Comparison of ENCODE assay signal across 28 cellular contexts in genomic region chr1:194787001-194787400, GRCh38.
"Had no signal": no experiment of that assay in that cellular context is flagged by ENCODE, and none has a peak within 500 bp of the region (broad histone marks: within the 10 kb centered on the region; RNA-seq: fewer than 3 reads in every experiment).

No MANE protein-coding gene starts in this region.

- H3K79me2 ChIP-seq: parathyroid adenoma had no signal

- ATAC-seq: natural killer cell; psoas muscle; right cardiac atrium; sciatic nerve; stimulated activated memory B cell treated with anti-CD40 and anti-IgM and Interleukin-4, amounts not matched to agents 10 μg/mL and 1 μg/mL and 100 μg/mL, for 72 hours; stimulated activated naive CD8-positive, alpha-beta T cell treated with anti-CD3 and anti-CD28 coated beads, Interleukin-15, amount 100 ng/mL, for 72 hours; stimulated activated naive CD8-positive, alpha-beta T cell treated with anti-CD3 and anti-CD28 coated beads, Interleukin-15, Interleukin-2, amounts not matched to agents 100 U/mL and 50 U/mL, for 24 hours; upper lobe of right lung had no signal

- H3K27me3 ChIP-seq: neural progenitor cell, ovary, spleen, suprapubic skin, testis, tibial artery, transverse colon, upper lobe of right lung, uterus had no signal

- H3K36me3 ChIP-seq: neural progenitor cell, ovary, spleen, suprapubic skin, tibial artery, transverse colon, upper lobe of right lung, uterus had no signal

- H3K4me2 ChIP-seq: neural progenitor cell, smooth muscle cell had no signal

- H2AFZ ChIP-seq: neural progenitor cell, parathyroid adenoma had no signal

- H3K9ac ChIP-seq: neural progenitor cell, parathyroid adenoma had no signal

- DNase-seq: natural killer cell; occipital lobe; ovary; posterior cingulate gyrus; psoas muscle; right cardiac atrium; spleen; stimulated activated CD4-positive, alpha-beta T cell treated with anti-CD3 and anti-CD28 coated beads, Interleukin-12 subunit alpha, Interleukin-12 subunit beta, amount 100 ng/mL, for 4 hours; stimulated activated CD4-positive, alpha-beta T cell treated with anti-CD3 and anti-CD28 coated beads, Interleukin-1b, Interleukin-23, amount 100 ng/mL, for 48 hours; stimulated activated CD4-positive, alpha-beta T cell treated with anti-CD3 and anti-CD28 coated beads, Interleukin-4, amount 100 ng/mL, for 1 hour; stimulated activated CD4-positive, alpha-beta T cell treated with anti-CD3 and anti-CD28 coated beads, Interleukin-4, amount 100 ng/mL, for 4 hours; stimulated activated CD8-positive, alpha-beta memory T cell treated with anti-CD3 and anti-CD28 coated beads, Interleukin-4, amount 100 ng/mL, for 48 hours; stimulated activated naive CD4-positive, alpha-beta T cell; stimulated activated naive CD8-positive, alpha-beta T cell treated with anti-CD3 and anti-CD28 coated beads, Interleukin-15, amount 100 ng/mL, for 72 hours; stimulated activated naive CD8-positive, alpha-beta T cell treated with anti-CD3 and anti-CD28 coated beads, Interleukin-15, Interleukin-2, amounts not matched to agents 100 U/mL and 50 U/mL, for 24 hours; substantia nigra; testis; tibial artery; transverse colon; upper lobe of right lung; uterus had no signal

- H3K27ac ChIP-seq: neural progenitor cell, ovary, parathyroid adenoma, psoas muscle, skin epidermis, spleen, suprapubic skin, testis, tibial artery, transverse colon, upper lobe of right lung, uterus had no signal

- H3K4me3 ChIP-seq: neural progenitor cell, ovary, psoas muscle, skin epidermis, smooth muscle cell, spleen, suprapubic skin, testis, tibial artery, transverse colon, upper lobe of right lung, uterus had no signal

- H3K4me1 ChIP-seq: neural progenitor cell, parathyroid adenoma, psoas muscle, spleen, suprapubic skin, testis, tibial artery, transverse colon, upper lobe of right lung, uterus had no signal

- H3K9me3 ChIP-seq: ovary, psoas muscle, suprapubic skin, testis, tibial artery, transverse colon, upper lobe of right lung, uterus had no signal
